Comparison of ENCODE assay signal across 10 cellular contexts in the genomic region with DNA sequence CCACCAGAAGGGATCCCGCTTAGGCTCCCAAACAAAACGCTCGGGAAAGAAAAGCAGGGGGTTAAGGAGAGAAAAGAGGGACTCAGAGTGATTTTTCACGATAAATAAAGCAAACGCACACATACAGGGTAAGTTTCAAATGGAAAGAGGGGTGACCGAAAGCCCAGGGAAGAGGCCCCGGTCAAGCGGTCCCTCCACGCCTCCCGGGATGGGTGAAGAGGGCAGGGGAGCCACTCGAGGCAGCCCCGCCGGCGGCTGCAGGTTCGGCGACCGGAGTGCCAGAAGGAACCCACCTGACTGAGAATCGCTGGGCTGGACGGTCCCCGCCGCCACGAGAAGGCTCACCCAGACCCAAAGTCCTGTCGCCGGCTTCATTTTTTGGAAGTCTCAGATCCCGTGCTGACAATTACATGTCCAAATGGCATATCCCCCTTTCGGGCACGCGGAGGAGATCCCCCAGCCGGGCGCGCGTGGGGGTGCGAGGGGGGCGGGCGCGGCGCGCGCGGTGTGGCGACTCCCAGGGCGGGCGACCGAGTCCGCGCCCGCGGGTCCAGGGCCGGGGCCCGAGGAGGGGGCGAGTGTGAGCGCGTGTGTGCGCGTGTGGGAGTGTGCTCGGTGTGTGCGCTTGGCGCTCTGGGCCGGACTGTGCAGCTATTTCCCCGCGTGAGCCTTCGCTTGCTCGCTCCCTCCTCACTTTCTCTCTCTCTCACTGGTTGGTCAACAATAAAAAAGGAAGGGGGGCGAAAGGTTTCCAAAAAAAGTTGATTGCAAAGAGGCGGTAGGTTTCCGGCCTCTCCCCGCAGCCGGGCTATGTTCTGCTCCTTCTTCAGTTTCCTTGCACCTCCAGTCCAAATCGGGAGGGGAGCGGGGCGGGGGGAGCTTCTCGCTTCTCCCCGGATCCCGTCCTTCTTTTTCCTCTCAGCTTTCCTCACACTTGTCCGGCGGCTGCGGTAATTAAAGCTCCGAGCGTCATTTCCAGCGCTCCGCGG. TPM values are rescaled to one million over a fixed set of nuclear protein-coding genes. Genes with fewer than 3 reads are reported as not detected.
A peak's percentile ranks its signal among the peaks of the same experiment; 100 is the strongest.
DNase-seq lines count a peak whose midpoint lies in the region; ATAC-seq, FAIRE-seq and TF ChIP-seq lines count a peak whose summit lies in the region.
"Had no signal": no experiment of that assay in that cellular context is flagged by ENCODE, and none has a peak within 500 bp of the region (broad histone marks: within the 10 kb centered on the region; RNA-seq: fewer than 3 reads in every experiment).

Gene ERBB4 (minus strand): TSS at position 647 of the 989 bp plus-strand sequence. CDS start 272 bp downstream, at position 375.

- peaks cover 6% of the 10 kb centered on the region for H3K36me3 Mint-ChIP-seq in natural killer cell

- no peak for TF ChIP-seq CTCF in Panc1 (IDR thresholded peaks at IDR 0.05)
- TF ChIP-seq CTCF in esophagus squamous epithelium (IDR thresholded peaks at IDR 0.05), result no peak
- TF ChIP-seq CTCF in natural killer cell (IDR thresholded peaks at IDR 0.05), result no peak
- no peak for TF ChIP-seq CTCF in D721Med (IDR thresholded peaks at IDR 0.05; ENCODE audit: insufficient read depth, missing control alignments)

- H3K4me3 ChIP-seq in Panc1 (ENCODE audit: low read depth in 2 of 2, low read length in 2 of 2) (peak within 1 kb of the TSS; percentile 45 to 59), esophagus squamous epithelium (peak within 1 kb of the TSS; percentile 37 to 71 (median 62))

- peaks cover 56 to 80% of the 10 kb centered on the region in 2 donors for H3K27me3 Mint-ChIP-seq in natural killer cell (ENCODE audit: low read depth in 2 of 2)

- POLR2A ChIA-PET in Panc1 (lab: Charles Lee), result no interaction called here

- in situ Hi-C loops in Panc1 (cut with HindIII; ENCODE audit: low pct_unique_long_range_greater_than_20kb, low sequenced_read_pairs), result no loop called here

- no peaks in the 10 kb centered on the region for H3K9me3 Mint-ChIP-seq in natural killer cell

- H3K27me3 ChIP-seq in Panc1 (ENCODE audit: control insufficient read depth, insufficient read depth, low read length), result peaks cover 20% of the 10 kb centered on the region
- peaks cover 8 to 60% (median 14%) of the 10 kb centered on the region in 4 donors for H3K27me3 ChIP-seq in esophagus squamous epithelium

- no peak within 1 kb of the TSS for H3K27ac Mint-ChIP-seq in natural killer cell

- BruUV-seq in Panc1 (replicated peaks; lab: Mats Ljungman, UMichigan), result no TSS peak

- no peaks in the 10 kb centered on the region for H3K9me3 ChIP-seq in Panc1 (ENCODE audit: control insufficient read depth, insufficient read depth, low read depth, low read length)
- no peaks in the 10 kb centered on the region for H3K9me3 ChIP-seq in esophagus squamous epithelium

- intact Hi-C loops in Panc1 (cut with micrococcal nuclease; ENCODE audit: unreplicated experiment) (no loop called here), esophagus squamous epithelium (cut with DNase I) (no loop called here), natural killer cell (cut with micrococcal nuclease) (no loop called here)

- TF ChIP-seq POLR2A in esophagus squamous epithelium (IDR thresholded peaks at IDR 0.05), result no peak

- H3K4me1 Mint-ChIP-seq in natural killer cell, result peaks cover 0 to 3% of the 10 kb centered on the region in 2 donors

- CTCF ChIA-PET in Panc1 (lab: Charles Lee), result no interaction called here

- peak within 1 kb of the TSS; percentile 70 for H3K4me3 Mint-ChIP-seq in natural killer cell

- WGBS in esophagus squamous epithelium, 2 donors, result 0 to 1% methylated on average over 39 to 40 of the region's 82 CpGs

- H3K4me1 ChIP-seq in Panc1 (ENCODE audit: control insufficient read depth, insufficient read depth, low read length), result peaks cover 3% of the 10 kb centered on the region; the same call in 1 of the 2 replicates
- H3K4me1 ChIP-seq in esophagus squamous epithelium, result peaks cover 16 to 36% (median 23%) of the 10 kb centered on the region in 3 donors

- peak; percentile 40; the same call in 1 of the 2 replicates for ATAC-seq in Panc1
- ATAC-seq in natural killer cell, result peak in 1 of 3 donors; percentile 17
- no peak for ATAC-seq in GM18868 (IDR thresholded peaks at IDR 0.05; ENCODE audit: unreplicated experiment)

- no peak for FAIRE-seq in D721Med (lab: Jason Lieb, UNC)
- FAIRE-seq: A204.1, TTC549 had no signal

- H3K36me3 ChIP-seq in Panc1 (ENCODE audit: control insufficient read depth, insufficient read depth, low read length) (no peaks in the 10 kb centered on the region), esophagus squamous epithelium (no peaks in the 10 kb centered on the region)

- DNase-seq in DMS 273 (lab: John Stamatoyannopoulos, UW; ENCODE audit: unreplicated experiment) (peak; percentile 83), DMS 273 treated with DMSO at 0.1 percent for 48 hours (lab: John Stamatoyannopoulos, UW) (no peak), Panc1 (ENCODE audit: low read depth, low spot score) (no peak), esophagus squamous epithelium (lab: John Stamatoyannopoulos, UW) (no peak), natural killer cell (no peak), SK-N-DZ (ENCODE audit: low spot score) (no peak), D721Med (ENCODE audit: insufficient read length, low spot score) (no peak)

- H3K27ac ChIP-seq in Panc1 (ENCODE audit: low read length) (no peak within 1 kb of the TSS), esophagus squamous epithelium (no peak within 1 kb of the TSS)

RNA-seq across cellular contexts. Expression of gene ERBB4, which starts in this region (rescaled TPM):
- 0.15 TPM for total RNA-seq in Panc1 (2021; ENCODE audit: unreplicated experiment)
- polyA plus RNA-seq in Panc1 (2012; ENCODE audit: insufficient read length), result not detected
- under 1 TPM in 3 of 4 donors, not detected in 1; 0.04 to 0.57 (median 0.35) TPM for total RNA-seq in esophagus squamous epithelium
- under 1 TPM in 1 of 3 donors, not detected in 2; 0.08 TPM for total RNA-seq in natural killer cell
- 0.13 TPM in 1 of 2 replicates, not detected in the other for polyA plus RNA-seq in SK-N-DZ (2014; cell fraction: cytosol; rRNA removed)
- polyA plus RNA-seq in SK-N-DZ (2014; cell fraction: nucleus; rRNA removed), result 0.01 and 0.02 TPM in 2 replicates

Comparison
In these comparisons a context has a peak if more than half of its experiments do, and no peak if none do; other contexts are left out.
1. Peak in ATAC-seq and H3K4me3 ChIP-seq in Panc1; RNA of the gene not detected or under 1 TPM.